Comparison of ENCODE assay signal across 13 cellular contexts in the genomic region with DNA sequence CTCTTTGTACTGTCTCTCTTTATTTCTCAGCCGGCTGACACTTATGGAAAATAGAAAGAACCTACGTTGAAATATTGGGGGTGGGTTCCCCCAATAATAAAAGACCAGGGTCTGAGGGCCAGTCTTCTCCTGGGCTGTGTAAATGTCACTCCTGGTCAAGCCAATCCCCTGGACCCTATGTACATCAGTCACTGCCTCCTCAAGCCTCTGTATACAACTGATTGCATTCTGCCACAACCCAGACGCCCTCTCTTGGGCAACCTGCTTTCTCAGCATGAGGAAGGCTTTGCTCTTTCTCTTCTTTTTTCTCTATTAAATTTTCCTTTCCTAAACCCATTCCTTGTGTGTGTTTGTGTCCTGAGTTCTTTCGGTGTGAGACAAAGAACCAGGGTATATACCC.
"Had no signal": no experiment of that assay in that cellular context is flagged by ENCODE, and none has a peak within 500 bp of the region (broad histone marks: within the 10 kb centered on the region; RNA-seq: fewer than 3 reads in every experiment).

No MANE protein-coding gene starts in this region.

- H3K4me1 ChIP-seq: colonic mucosa, foreskin keratinocyte, lower lobe of right lung, uterus had no signal

- H3K36me3 ChIP-seq: colonic mucosa, lower lobe of right lung, ovary, uterus had no signal

- H3K9me3 ChIP-seq: colonic mucosa, lower lobe of right lung, ovary, uterus had no signal

- H3K27ac ChIP-seq: colonic mucosa, foreskin keratinocyte, lower lobe of right lung, ovary, uterus had no signal

- DNase-seq: colonic mucosa; dermis blood vessel endothelial cell; foreskin keratinocyte; kidney glomerular epithelial cell; lower lobe of right lung; natural killer cell; nucleus accumbens; ovary; right cardiac atrium; stimulated activated CD4-positive, alpha-beta T cell treated with anti-CD3 and anti-CD28 coated beads, Interleukin-2, amount 100 ng/mL, for 48 hours; stimulated activated naive CD4-positive, alpha-beta T cell treated with Interleukin-2 at 50 U/mL for 16 hours; uterus had no signal

- H3K27me3 ChIP-seq: colonic mucosa, ovary, uterus had no signal

- ATAC-seq: foreskin keratinocyte, lower lobe of right lung, natural killer cell, right cardiac atrium had no signal

- H3K4me3 ChIP-seq: colonic mucosa, lower lobe of right lung, ovary, smooth muscle cell, uterus had no signal
